35 cellular contexts compared by ENCODE assay signal in genomic region chr21:36828208-36828607, GRCh38.
DNase-seq lines count a peak whose midpoint lies in the region; ATAC-seq, FAIRE-seq and TF ChIP-seq lines count a peak whose summit lies in the region.
"Had no signal": no experiment of that assay in that cellular context is flagged by ENCODE, and none has a peak within 500 bp of the region (broad histone marks: within the 10 kb centered on the region; RNA-seq: fewer than 3 reads in every experiment).

No MANE protein-coding gene starts in this region.

- H3K27ac ChIP-seq in HepG2 (ENCODE audit: extremely low read length, insufficient read depth, low read length) (no peak overlapping the region), right lobe of liver (no peak overlapping the region), HEK293 (ENCODE audit: extremely low read depth, low read depth, low read length) (no peak overlapping the region), GM12878 (ENCODE audit: control insufficient read depth, insufficient read depth) (no peak overlapping the region), K562 (ENCODE audit: extremely low read depth, low read depth, low read length) (no peak overlapping the region), substantia nigra (ENCODE audit: low read depth, low read length, poor library complexity, severe bottlenecking) (no peak overlapping the region)
- H3K27ac ChIP-seq: 22Rv1; BLaER1; BLaER1 treated with 17β-estradiol and CSF1 and Interleukin-3, amounts not matched to agents 10 nM and 100 nM; C4-2B had no signal

- intact Hi-C loops in HepG2 (cut with micrococcal nuclease; ENCODE audit: unreplicated experiment) = no loop called here
- intact Hi-C loops in right lobe of liver (cut with DNase I) = no loop called here
- intact Hi-C loops in GM12878 (cut with micrococcal nuclease; ENCODE audit: unreplicated experiment) = no loop called here
- intact Hi-C loops in K562 (cut with micrococcal nuclease) = no loop called here

- H3K36me3 ChIP-seq in HepG2 (replicated peaks in 1 of 2; ENCODE audit: control insufficient read depth in 1 of 2, insufficient read depth in 2 of 2, low read length in 2 of 2) (0 out of 5 replicates have a peak, but pooled peaks cover 0 to 3% of the 10 kb centered on the region in 2 experiments), right lobe of liver (no peaks in the 10 kb centered on the region), HEK293 (ENCODE audit: control insufficient read depth in 2 of 2, insufficient read depth in 1 of 2, low read length in 2 of 2) (no peaks in the 10 kb centered on the region), GM12878 (ENCODE audit: control insufficient read depth in 2 of 2, insufficient read depth in 2 of 2, low read length in 1 of 2) (no peaks in the 10 kb centered on the region), K562 (ENCODE audit: control insufficient read depth, insufficient read depth, low read length) (no peaks in the 10 kb centered on the region)
- H3K36me3 ChIP-seq: BE2C had no signal

- H4K20me1 ChIP-seq in HepG2 (ENCODE audit: insufficient read depth, low read length) (no peaks in the 10 kb centered on the region), GM12878 (ENCODE audit: control insufficient read depth, insufficient read depth) (no peaks in the 10 kb centered on the region), K562 (replicated peaks; ENCODE audit: control insufficient read depth, insufficient read depth, low read length) (no peaks in the 10 kb centered on the region)
- H4K20me1 ChIP-seq: BLaER1; BLaER1 treated with 17β-estradiol and CSF1 and Interleukin-3, amounts not matched to agents 10 nM and 100 nM had no signal

- peaks cover 10% of the 10 kb centered on the region; the same call in 1 of the 2 replicates for H3K4me1 ChIP-seq in HepG2 (ENCODE audit: insufficient read depth, low read length)
- no peaks in the 10 kb centered on the region for H3K4me1 ChIP-seq in right lobe of liver
- H3K4me1 ChIP-seq in HEK293 (ENCODE audit: control insufficient read depth, insufficient read depth, low read length) = peaks cover 11% of the 10 kb centered on the region
- no peaks in the 10 kb centered on the region for H3K4me1 ChIP-seq in GM12878 (ENCODE audit: control insufficient read depth, insufficient read depth, low read length)
- no peaks in the 10 kb centered on the region for H3K4me1 ChIP-seq in K562 (replicated peaks in 1 of 2; ENCODE audit: control insufficient read depth in 2 of 2, insufficient read depth in 2 of 2, low read length in 2 of 2)
- H3K4me1 ChIP-seq: A549, BE2C had no signal

- TF ChIP-seq POLR2A in HepG2 (IDR thresholded peaks at IDR 0.05; ENCODE audit: insufficient read depth in 1 of 2, low read depth in 2 of 2, low read length in 2 of 2) (no peak), right lobe of liver (IDR thresholded peaks at IDR 0.05) (no peak), GM12878 (IDR thresholded peaks at IDR 0.05; ENCODE audit: low read depth, low read length) (no peak), K562 (conservative IDR thresholded peaks at IDR 0.05) (no peak)

- H3K79me2 ChIP-seq in HepG2 (ENCODE audit: insufficient read depth, low read length) (no peaks in the 10 kb centered on the region), GM12878 (ENCODE audit: control insufficient read depth, insufficient read depth, low read length) (no peaks in the 10 kb centered on the region), K562 (ENCODE audit: control insufficient read depth, insufficient read depth, low read length) (no peaks in the 10 kb centered on the region)

- WGBS in HepG2 (ENCODE audit: low lambda C conversion rate) = 94% methylated on average over 3 of the region's 3 CpGs
- 87% methylated on average over 3 of the region's 3 CpGs for WGBS in right lobe of liver (ENCODE audit: insufficient coverage, low coverage, low lambda C conversion rate, missing lambda C conversion rate)
- WGBS in GM12878 (ENCODE audit: insufficient coverage, insufficient replicate concordance, low lambda C conversion rate, missing lambda C conversion rate) = 45% methylated on average over 3 of the region's 3 CpGs
- 34% methylated on average over 3 of the region's 3 CpGs for WGBS in K562 (ENCODE audit: insufficient coverage, low coverage, missing lambda C conversion rate)

- RAD21 ChIA-PET in GM12878 (lab: Charles Lee; ENCODE audit: unreplicated experiment) = no interaction called here

- TF ChIP-seq EP300 in HepG2 (IDR thresholded peaks at IDR 0.05; ENCODE audit: low read depth in 2 of 2, low read length in 2 of 2) (no peak), HepG2 (CRISPR knock-in tag; IDR thresholded peaks at IDR 0.05; ENCODE audit: borderline replicate concordance) (no peak), GM12878 (IDR thresholded peaks at IDR 0.05; ENCODE audit: borderline replicate concordance in 1 of 2, control insufficient read depth in 1 of 2, low read depth in 2 of 2, low read length in 2 of 2) (no peak), K562 (IDR thresholded peaks at IDR 0.05; ENCODE audit: low read length) (no peak)

- no TSS peak for BruUV-seq in HepG2 (replicated peaks; lab: Mats Ljungman, UMichigan)
- BruUV-seq in GM12878 (replicated peaks; lab: Mats Ljungman, UMichigan) = no TSS peak
- no TSS peak for BruUV-seq in K562 (replicated peaks; lab: Mats Ljungman, UMichigan)

- no peak for ATAC-seq in HepG2
- no peak for ATAC-seq in right lobe of liver
- ATAC-seq in GM12878 = no peak
- no peak for ATAC-seq in K562
- no peak for ATAC-seq in HG03039 (IDR thresholded peaks at IDR 0.05; ENCODE audit: unreplicated experiment)
- ATAC-seq: A549; CD8-positive, alpha-beta T cell had no signal

- SMC1A ChIA-PET in GM12878 (lab: Charles Lee; ENCODE audit: uncharacterized antibody, unreplicated experiment) = no interaction called here

- TF ChIP-seq RAD21 in HepG2 (CRISPR knock-in tag; IDR thresholded peaks at IDR 0.05) = no peak
- TF ChIP-seq RAD21 in GM12878 (IDR thresholded peaks at IDR 0.05; ENCODE audit: insufficient read depth, low read depth, low read length) = no peak
- no peak for TF ChIP-seq RAD21 in K562 (CRISPR knock-in tag; conservative IDR thresholded peaks at IDR 0.05 in 1 of 2, IDR thresholded peaks at IDR 0.05 in 1 of 2)

- H2AFZ ChIP-seq in HepG2 (ENCODE audit: low read length) (no peak overlapping the region), GM12878 (ENCODE audit: control insufficient read depth, low read depth, low read length) (no peak overlapping the region), K562 (ENCODE audit: low read depth, low read length) (no peak overlapping the region)

- H3K4me2 ChIP-seq in HepG2 (ENCODE audit: low read depth, low read length) = no peak overlapping the region
- no peak overlapping the region for H3K4me2 ChIP-seq in GM12878 (ENCODE audit: control insufficient read depth, insufficient read depth)
- H3K4me2 ChIP-seq in K562 (ENCODE audit: insufficient read depth, low read length) = no peak overlapping the region
- H3K4me2 ChIP-seq: A549; BLaER1; BLaER1 treated with 17β-estradiol and CSF1 and Interleukin-3, amounts not matched to agents 10 nM and 100 nM had no signal

- POLR2A ChIA-PET in HepG2 (lab: Yijun Ruan, JAX) = no interaction called here
- POLR2A ChIA-PET in HEK293 (lab: Yijun Ruan, JAX) = no interaction called here
- POLR2A ChIA-PET in GM12878 (lab: Charles Lee) = no interaction called here
- POLR2A ChIA-PET in K562 (lab: Yijun Ruan, JAX) = no interaction called here

- CTCF ChIA-PET in HepG2 (lab: Yijun Ruan, JAX; ENCODE audit: low intra/inter-chr PET ratio, low total read pairs) (no interaction called here), HEK293 (lab: Yijun Ruan, JAX) (interaction anchor here (0.6 to 1.5 kb wide), 2 partner anchors 198 to 768 kb away, joined by 3 read pairs; no protein-coding TSS in a partner anchor), GM12878 (lab: Yijun Ruan, JAX) (no interaction called here), K562 (lab: Yijun Ruan, JAX; ENCODE audit: low intra/inter-chr PET ratio) (no interaction called here)

- H3K9me3 ChIP-seq in HepG2 (ENCODE audit: low read length) (no peaks in the 10 kb centered on the region), right lobe of liver (no peaks in the 10 kb centered on the region), HEK293 (ENCODE audit: control insufficient read depth, insufficient read depth, low read depth, low read length) (no peaks in the 10 kb centered on the region), GM12878 (replicated peaks; ENCODE audit: control insufficient read depth, insufficient read depth, low read length) (no peaks in the 10 kb centered on the region), K562 (replicated peaks; ENCODE audit: control insufficient read depth, insufficient read depth, low read depth, low read length) (no peaks in the 10 kb centered on the region)
- H3K9me3 ChIP-seq: A549; BE2C; BLaER1; BLaER1 treated with 17β-estradiol and CSF1 and Interleukin-3, amounts not matched to agents 10 nM and 100 nM; Caco-2 had no signal

- DNase-seq in HepG2 (ENCODE audit: low spot score) (no peak), right lobe of liver (no peak), GM12878 (ENCODE audit: low read depth, low spot score) (no peak), K562 (ENCODE audit: extremely low read depth in 1 of 4, low spot score in 3 of 4) (no peak), NCI-H146 treated with DMSO at 0.1 percent for 48 hours (lab: John Stamatoyannopoulos, UW; ENCODE audit: unreplicated experiment) (no peak), substantia nigra (lab: John Stamatoyannopoulos, UW) (no peak)
- DNase-seq: 8988T; ACHN; AML-193; BE2C; C1 segment of cervical spinal cord; Caco-2; Calu3; CD4-positive, alpha-beta memory T cell; CD4-positive, alpha-beta T cell; CD4-positive, CD25-positive, alpha-beta regulatory T cell; CD8-positive, alpha-beta memory T cell; CD8-positive, alpha-beta T cell; COR-L47; DMS 273 treated with DMSO at 0.1 percent for 48 hours; DMS153; DMS53; DMS79; DMS79 treated with DMSO at 0.1 percent for 48 hours; DND-41; EL had no signal

- no peaks in the 10 kb centered on the region for H3K9me1 ChIP-seq in K562 (ENCODE audit: control insufficient read depth, insufficient read depth, low read length)

- TF ChIP-seq CTCF in HepG2 (CRISPR knock-in tag; IDR thresholded peaks at IDR 0.05) (no peak), right lobe of liver (IDR thresholded peaks at IDR 0.05) (no peak), HEK293 (tag by site-specific recombination; IDR thresholded peaks at IDR 0.05) (no peak), GM12878 (IDR thresholded peaks at IDR 0.05 in 2 of 3, conservative IDR thresholded peaks at IDR 0.05 in 1 of 3; ENCODE audit: control insufficient read depth in 2 of 3, extremely low read depth in 1 of 3, insufficient read depth in 1 of 3, low read depth in 3 of 3, low read length in 3 of 3) (no peak), K562 (IDR thresholded peaks at IDR 0.05 in 2 of 3, conservative IDR thresholded peaks at IDR 0.05 in 1 of 3; ENCODE audit: insufficient read depth in 2 of 3, low read depth in 1 of 3, low read length in 3 of 3) (no peak)

- no peak for FAIRE-seq in HepG2 (lab: Jason Lieb, UNC)
- FAIRE-seq in GM12878 (lab: Jason Lieb, UNC) = no peak
- no peak for FAIRE-seq in K562 (lab: Jason Lieb, UNC)
- FAIRE-seq: A204.1, A549, D721Med had no signal

- H3K4me3 ChIP-seq in HepG2 (replicated peaks in 1 of 3; ENCODE audit: insufficient read depth in 1 of 3, low read depth in 2 of 3, low read length in 3 of 3) (no peak overlapping the region), right lobe of liver (no peak overlapping the region), HEK293 (ENCODE audit: low read depth, low read length) (no peak overlapping the region), GM12878 (no peak overlapping the region), K562 (no peak overlapping the region)
- H3K4me3 ChIP-seq: A549; BLaER1; BLaER1 treated with 17β-estradiol and CSF1 and Interleukin-3, amounts not matched to agents 10 nM and 100 nM had no signal

- no peaks in the 10 kb centered on the region for H3K27me3 ChIP-seq in HepG2 (ENCODE audit: control insufficient read depth in 1 of 2, insufficient read depth in 2 of 2, low read length in 2 of 2)
- H3K27me3 ChIP-seq in right lobe of liver = no peaks in the 10 kb centered on the region
- no peaks in the 10 kb centered on the region for H3K27me3 ChIP-seq in GM12878 (replicated peaks in 1 of 2; ENCODE audit: control insufficient read depth in 2 of 2, insufficient read depth in 2 of 2, low read length in 1 of 2)
- no peaks in the 10 kb centered on the region for H3K27me3 ChIP-seq in K562 (ENCODE audit: control insufficient read depth in 2 of 2, insufficient read depth in 2 of 2, low read length in 2 of 2)
- H3K27me3 ChIP-seq: BE2C; BLaER1; BLaER1 treated with 17β-estradiol and CSF1 and Interleukin-3, amounts not matched to agents 10 nM and 100 nM had no signal

- in situ Hi-C loops in HepG2 (cut with HindIII; ENCODE audit: extremely low pct_ligation_motif_present, low pct_unique_long_range_greater_than_20kb) = no loop called here
- in situ Hi-C loops in GM12878 (cut with MboI) = no loop called here
- in situ Hi-C loops in K562 (cut with MboI) = no loop called here

- H3K9ac ChIP-seq in HepG2 (ENCODE audit: insufficient read depth, low read depth, low read length) (no peak overlapping the region), GM12878 (ENCODE audit: control insufficient read depth, insufficient read depth, low read length) (no peak overlapping the region), K562 (ENCODE audit: insufficient read depth in 1 of 2, low read depth in 2 of 2, low read length in 2 of 2) (no peak overlapping the region)
- H3K9ac ChIP-seq: BLaER1; BLaER1 treated with 17β-estradiol and CSF1 and Interleukin-3, amounts not matched to agents 10 nM and 100 nM had no signal

Comparison
In these comparisons a context has a peak if more than half of its experiments do, and no peak if none do; other contexts are left out.
1. Of the 241 proteins assayed by ChIP-seq in both HepG2 and K562: peak only in HepG2: none; only in K562: none; in both: ZNF24; in neither: 240.